In genomic region chr17:3796822-3797170, GRCh38 we compare ENCODE assay signal across 12 cellular contexts. TPM values are rescaled to one million over a fixed set of nuclear protein-coding genes. Genes with fewer than 3 reads are reported as not detected.
DNase-seq lines count a peak whose midpoint lies in the region; ATAC-seq and TF ChIP-seq lines count a peak whose summit lies in the region.
"Had no signal": no experiment of that assay in that cellular context is flagged by ENCODE, and none has a peak within 500 bp of the region (broad histone marks: within the 10 kb centered on the region; RNA-seq: fewer than 3 reads in every experiment).

No MANE protein-coding gene starts in this region.

- H3K27me3 ChIP-seq in foreskin keratinocyte = no peaks in the 10 kb centered on the region

- peaks cover 42% of the 10 kb centered on the region for H3K4me1 Mint-ChIP-seq in T-helper 2 cell treated with Interferon-gamma antibody and Interleukin-4, amounts not matched to agents 5 μg/mL and 100 μg/mL, for 36 hours (ENCODE audit: low read depth)
- peaks cover 41% of the 10 kb centered on the region for H3K4me1 Mint-ChIP-seq in nephron progenitor cell

- ATAC-seq in GM21515 (IDR thresholded peaks at IDR 0.05; ENCODE audit: unreplicated experiment) (peak; percentile 30), HG03565 (IDR thresholded peaks at IDR 0.05; ENCODE audit: unreplicated experiment) (peak; percentile 20), foreskin keratinocyte (no peak)

- H3K27ac ChIP-seq in foreskin keratinocyte = no peak overlapping the region

- H3K27ac Mint-ChIP-seq in T-helper 2 cell treated with Interferon-gamma antibody and Interleukin-4, amounts not matched to agents 5 μg/mL and 100 μg/mL, for 36 hours = peak overlapping the region; percentile 38
- H3K27ac Mint-ChIP-seq in nephron progenitor cell = peak overlapping the region; percentile 34
- H3K27ac Mint-ChIP-seq: activated naive CD4-positive, alpha-beta T cell treated with anti-CD3 and anti-CD28 coated beads, Interleukin-2, amount 50 U/mL, for 24 hours had no signal

- no peak for TF ChIP-seq CTCF in nephron progenitor cell (IDR thresholded peaks at IDR 0.05)
- TF ChIP-seq CTCF in foreskin keratinocyte (conservative IDR thresholded peaks at IDR 0.05) = no peak

- peak overlapping the region; percentile 4 for H3K4me3 Mint-ChIP-seq in T-helper 2 cell treated with Interferon-gamma antibody and Interleukin-4, amounts not matched to agents 5 μg/mL and 100 μg/mL, for 36 hours
- H3K4me3 Mint-ChIP-seq in nephron progenitor cell = no peak overlapping the region
- H3K4me3 Mint-ChIP-seq: activated naive CD4-positive, alpha-beta T cell treated with anti-CD3 and anti-CD28 coated beads, Interleukin-2, amount 50 U/mL, for 24 hours had no signal

- H3K4me1 ChIP-seq in foreskin keratinocyte = peaks cover 2% of the 10 kb centered on the region

- H3K27me3 Mint-ChIP-seq in T-helper 2 cell treated with Interferon-gamma antibody and Interleukin-4, amounts not matched to agents 5 μg/mL and 100 μg/mL, for 36 hours (ENCODE audit: low read depth) = no peaks in the 10 kb centered on the region
- H3K27me3 Mint-ChIP-seq in nephron progenitor cell (ENCODE audit: low read depth, poor library complexity) = peaks cover 10% of the 10 kb centered on the region
- H3K27me3 Mint-ChIP-seq: activated naive CD4-positive, alpha-beta T cell treated with anti-CD3 and anti-CD28 coated beads, Interleukin-2, amount 50 U/mL, for 24 hours had no signal

- no peak for DNase-seq in T-helper 2 cell treated with Interferon-gamma antibody and Interleukin-4, amounts not matched to agents 5 μg/mL and 100 μg/mL, for 36 hours (ENCODE audit: low spot score)
- DNase-seq in T-helper 2 cell (no peak), nephron progenitor cell (no peak), C1 segment of cervical spinal cord (lab: John Stamatoyannopoulos, UW) (no peak), globus pallidus (ENCODE audit: low spot score) (no peak), foreskin keratinocyte (no peak)
- DNase-seq: left cardiac atrium, NCI-H2029, SHP77 treated with DMSO at 0.1 percent for 48 hours had no signal

- no peaks in the 10 kb centered on the region for H3K36me3 Mint-ChIP-seq in T-helper 2 cell treated with Interferon-gamma antibody and Interleukin-4, amounts not matched to agents 5 μg/mL and 100 μg/mL, for 36 hours (ENCODE audit: low read depth)
- no peaks in the 10 kb centered on the region for H3K36me3 Mint-ChIP-seq in nephron progenitor cell (ENCODE audit: low read depth)
- H3K36me3 Mint-ChIP-seq: activated naive CD4-positive, alpha-beta T cell treated with anti-CD3 and anti-CD28 coated beads, Interleukin-2, amount 50 U/mL, for 24 hours had no signal

- H3K9me3 Mint-ChIP-seq in T-helper 2 cell treated with Interferon-gamma antibody and Interleukin-4, amounts not matched to agents 5 μg/mL and 100 μg/mL, for 36 hours = no peaks in the 10 kb centered on the region
- no peaks in the 10 kb centered on the region for H3K9me3 Mint-ChIP-seq in nephron progenitor cell
- H3K9me3 Mint-ChIP-seq: activated naive CD4-positive, alpha-beta T cell treated with anti-CD3 and anti-CD28 coated beads, Interleukin-2, amount 50 U/mL, for 24 hours had no signal

RNA-seq across cellular contexts. Expression of gene ITGAE, which starts 4.2 kb away (rescaled TPM):
- 30.9 and 38.5 TPM in 2 replicates for total RNA-seq in foreskin keratinocyte
- 52.8 and 66.2 TPM in 2 replicates for polyA plus RNA-seq in foreskin keratinocyte

RNA-seq across cellular contexts. Expression of gene NCBP3, which starts 49.2 kb away (rescaled TPM):
- 23.6 and 25.3 TPM in 2 replicates for total RNA-seq in foreskin keratinocyte
- 11.2 and 12.8 TPM in 2 replicates for polyA plus RNA-seq in foreskin keratinocyte
